Comparison of ENCODE assay signal across 17 cellular contexts in the genomic region with DNA sequence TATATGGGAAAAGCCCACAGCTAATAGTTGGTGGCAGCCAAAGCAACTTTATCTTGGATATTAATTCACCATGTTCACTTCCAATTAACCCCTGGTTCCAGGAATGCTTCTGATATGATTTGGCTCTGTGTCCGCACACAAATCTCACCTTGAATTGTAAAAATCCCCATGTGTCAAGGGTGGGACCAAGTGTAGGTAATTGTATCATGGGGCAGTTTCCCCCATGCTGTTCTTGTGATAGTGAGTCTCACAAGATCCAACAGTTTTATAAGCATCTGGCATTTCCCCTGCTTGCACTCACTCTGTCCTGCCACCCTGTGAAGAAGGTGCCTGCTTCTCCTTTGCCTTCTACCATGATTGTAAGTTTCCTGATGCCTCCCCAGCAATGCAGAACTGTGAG. TPM values are rescaled to one million over a fixed set of nuclear protein-coding genes. Genes with fewer than 3 reads are reported as not detected.
"Had no signal": no experiment of that assay in that cellular context is flagged by ENCODE, and none has a peak within 500 bp of the region (broad histone marks: within the 10 kb centered on the region; RNA-seq: fewer than 3 reads in every experiment).

No MANE protein-coding gene starts in this region.

RNA-seq across cellular contexts. Expression of gene IQCF5, which starts 6.5 kb away (rescaled TPM):
- total RNA-seq: activated B cell treated with CpG ODN at 0.5 μM for 24 hours; activated CD4-positive, alpha-beta memory T cell treated with anti-CD3 and anti-CD28 coated beads for 36 hours; activated CD4-positive, alpha-beta T cell treated with anti-CD3 and anti-CD28 coated beads, Interleukin-2, amount 10 ng/mL, durations not matched to agents 24 days and 14 days; activated CD8-positive, alpha-beta memory T cell treated with anti-CD3 and anti-CD28 coated beads for 36 hours; activated CD8-positive, alpha-beta T cell treated with anti-CD3 and anti-CD28 coated beads for 36 hours; activated naive CD4-positive, alpha-beta T cell treated with anti-CD3 and anti-CD28 coated beads for 36 hours; activated naive CD4-positive, alpha-beta T cell treated with anti-CD3 and anti-CD28 coated beads, Interleukin-2, amount 50 U/mL, for 72 hours; activated naive CD8-positive, alpha-beta T cell treated with anti-CD3 and anti-CD28 coated beads for 36 hours; activated T-cell treated with anti-CD3 and anti-CD28 coated beads, Interleukin-2, amount 50 U/mL, for 4 hours; activated T-cell treated with anti-CD3 and anti-CD28 coated beads, Interleukin-2, amount 50 U/mL, for 72 hours; activated T-helper 1 cell treated with anti-CD3 and anti-CD28 coated beads, Interleukin-12 subunit alpha, Interleukin-12 subunit beta, Interleukin-2, Interleukin-4 antibody, amounts not matched to agents 30 ng/mL and 10 ng/mL and 1 ng/mL, durations not matched to agents 14 hours and 24 hours and 36 hours; activated T-helper 17 cell treated with anti-CD3 and anti-CD28 coated beads, Interleukin-2, amount 50 U/mL, for 72 hours; adrenal gland; aorta; astrocyte; body of pancreas; breast epithelium had no signal
- polyA plus RNA-seq: adrenal gland, aorta had no signal

RNA-seq across cellular contexts. Expression of gene IQCF2, which starts 7.5 kb away (rescaled TPM):
- total RNA-seq: activated B cell treated with CpG ODN at 0.5 μM for 24 hours; activated CD4-positive, alpha-beta memory T cell treated with anti-CD3 and anti-CD28 coated beads for 36 hours; activated CD4-positive, alpha-beta T cell treated with anti-CD3 and anti-CD28 coated beads, Interleukin-2, amount 10 ng/mL, durations not matched to agents 24 days and 14 days; activated CD8-positive, alpha-beta memory T cell treated with anti-CD3 and anti-CD28 coated beads for 36 hours; activated CD8-positive, alpha-beta T cell treated with anti-CD3 and anti-CD28 coated beads for 36 hours; activated naive CD4-positive, alpha-beta T cell treated with anti-CD3 and anti-CD28 coated beads for 36 hours; activated naive CD4-positive, alpha-beta T cell treated with anti-CD3 and anti-CD28 coated beads, Interleukin-2, amount 50 U/mL, for 72 hours; activated naive CD8-positive, alpha-beta T cell treated with anti-CD3 and anti-CD28 coated beads for 36 hours; activated T-cell treated with anti-CD3 and anti-CD28 coated beads, Interleukin-2, amount 50 U/mL, for 4 hours; activated T-cell treated with anti-CD3 and anti-CD28 coated beads, Interleukin-2, amount 50 U/mL, for 72 hours; activated T-helper 1 cell treated with anti-CD3 and anti-CD28 coated beads, Interleukin-12 subunit alpha, Interleukin-12 subunit beta, Interleukin-2, Interleukin-4 antibody, amounts not matched to agents 30 ng/mL and 10 ng/mL and 1 ng/mL, durations not matched to agents 14 hours and 24 hours and 36 hours; activated T-helper 17 cell treated with anti-CD3 and anti-CD28 coated beads, Interleukin-2, amount 50 U/mL, for 72 hours; adrenal gland; aorta; astrocyte; body of pancreas; breast epithelium had no signal
- polyA plus RNA-seq: adrenal gland, aorta had no signal

RNA-seq across cellular contexts. Expression of gene IQCF1, which starts 34.3 kb away (rescaled TPM):
- total RNA-seq: activated B cell treated with CpG ODN at 0.5 μM for 24 hours; activated CD4-positive, alpha-beta memory T cell treated with anti-CD3 and anti-CD28 coated beads for 36 hours; activated CD4-positive, alpha-beta T cell treated with anti-CD3 and anti-CD28 coated beads, Interleukin-2, amount 10 ng/mL, durations not matched to agents 24 days and 14 days; activated CD8-positive, alpha-beta memory T cell treated with anti-CD3 and anti-CD28 coated beads for 36 hours; activated CD8-positive, alpha-beta T cell treated with anti-CD3 and anti-CD28 coated beads for 36 hours; activated naive CD4-positive, alpha-beta T cell treated with anti-CD3 and anti-CD28 coated beads for 36 hours; activated naive CD4-positive, alpha-beta T cell treated with anti-CD3 and anti-CD28 coated beads, Interleukin-2, amount 50 U/mL, for 72 hours; activated naive CD8-positive, alpha-beta T cell treated with anti-CD3 and anti-CD28 coated beads for 36 hours; activated T-cell treated with anti-CD3 and anti-CD28 coated beads, Interleukin-2, amount 50 U/mL, for 4 hours; activated T-cell treated with anti-CD3 and anti-CD28 coated beads, Interleukin-2, amount 50 U/mL, for 72 hours; activated T-helper 1 cell treated with anti-CD3 and anti-CD28 coated beads, Interleukin-12 subunit alpha, Interleukin-12 subunit beta, Interleukin-2, Interleukin-4 antibody, amounts not matched to agents 30 ng/mL and 10 ng/mL and 1 ng/mL, durations not matched to agents 14 hours and 24 hours and 36 hours; adrenal gland; aorta; astrocyte; body of pancreas; breast epithelium had no signal
- polyA plus RNA-seq: adrenal gland, aorta had no signal
